Comparison of ENCODE assay signal across 7 cellular contexts in genomic region chr3:180764481-180764880, GRCh38.
"Had no signal": no experiment of that assay in that cellular context is flagged by ENCODE, and none has a peak within 500 bp of the region (broad histone marks: within the 10 kb centered on the region; RNA-seq: fewer than 3 reads in every experiment).

No MANE protein-coding gene starts in this region.

- H3K4me2 ChIP-seq: GM23338 had no signal

- DNase-seq: H9, HCEC 1CT, KBM-7 had no signal

- FAIRE-seq: H1, H54, HTR-8/SVneo had no signal

- H3K4me3 ChIP-seq: GM23338 had no signal

- ATAC-seq: GM23338 had no signal

- H2AFZ ChIP-seq: GM23338 had no signal
